In genomic region chr16:383326-384020, GRCh38 we compare ENCODE assay signal across 7 cellular contexts. TPM values are rescaled to one million over a fixed set of nuclear protein-coding genes. Genes with fewer than 3 reads are reported as not detected.
DNase-seq lines count a peak whose midpoint lies in the region; TF ChIP-seq lines count a peak whose summit lies in the region.
"Had no signal": no experiment of that assay in that cellular context is flagged by ENCODE, and none has a peak within 500 bp of the region (broad histone marks: within the 10 kb centered on the region; RNA-seq: fewer than 3 reads in every experiment).

No MANE protein-coding gene starts in this region.

- TF ChIP-seq POLR2A in GM10847 (IDR thresholded peaks at IDR 0.05; ENCODE audit: extremely low read depth, insufficient read length) = peak; percentile 23

- H3K36me3 ChIP-seq in hepatocyte (replicated peaks; ENCODE audit: insufficient read depth, low read depth) (no peaks in the 10 kb centered on the region), thymus (ENCODE audit: control insufficient read depth, insufficient read depth) (no peaks in the 10 kb centered on the region), SJCRH30 (no peaks in the 10 kb centered on the region)

- H3K4me2 ChIP-seq in hepatocyte = peak overlapping the region; percentile 98

- H4K20me1 ChIP-seq in hepatocyte (ENCODE audit: insufficient read depth, poor library complexity, severe bottlenecking) = peaks cover 8% of the 10 kb centered on the region

- H3K4me3 ChIP-seq in hepatocyte (peak overlapping the region; percentile 98), thymus (ENCODE audit: low read length) (peak overlapping the region; percentile 93), SJCRH30 (no peak overlapping the region)

- H3K27me3 ChIP-seq in hepatocyte = no peaks in the 10 kb centered on the region
- no peaks in the 10 kb centered on the region for H3K27me3 ChIP-seq in thymus (ENCODE audit: control insufficient read depth, insufficient read depth)
- H3K27me3 ChIP-seq in SJCRH30 = no peaks in the 10 kb centered on the region

- H3K9me2 ChIP-seq in hepatocyte (replicated peaks; ENCODE audit: insufficient read depth) = no peaks in the 10 kb centered on the region

- H3K79me2 ChIP-seq in hepatocyte = peaks cover 30% of the 10 kb centered on the region

- peak; percentile 59 for DNase-seq in T-helper 22 cell (ENCODE audit: low read depth)
- peak; percentile 82 for DNase-seq in hepatocyte (ENCODE audit: low spot score)
- DNase-seq in middle frontal gyrus (ENCODE audit: extremely low spot score, low spot score) = no peak
- no peak for DNase-seq in SJCRH30

- no peak for TF ChIP-seq CTCF in hepatocyte (IDR thresholded peaks at IDR 0.05; ENCODE audit: poor library complexity)

- WGBS in hepatocyte (ENCODE audit: low lambda C conversion rate, missing lambda C conversion rate) = 17% methylated on average over 31 of the region's 33 CpGs
- 22% methylated on average over 33 of the region's 33 CpGs for WGBS in thymus

- H2AFZ ChIP-seq in hepatocyte = no peak overlapping the region

- H3K27ac ChIP-seq in hepatocyte (peak overlapping the region; percentile 91), thymus (ENCODE audit: low read depth) (peak overlapping the region; percentile 73), SJCRH30 (no peak overlapping the region)
- H3K27ac ChIP-seq: KMS-11 had no signal

- no peaks in the 10 kb centered on the region for H3K9me3 ChIP-seq in hepatocyte (ENCODE audit: low read depth)
- H3K9me3 ChIP-seq in thymus (ENCODE audit: control insufficient read depth) = no peaks in the 10 kb centered on the region
- no peaks in the 10 kb centered on the region for H3K9me3 ChIP-seq in SJCRH30 (replicated peaks)

- peaks cover 40% of the 10 kb centered on the region for H3K4me1 ChIP-seq in hepatocyte (ENCODE audit: insufficient read depth)
- peaks cover 17% of the 10 kb centered on the region for H3K4me1 ChIP-seq in thymus (ENCODE audit: control insufficient read depth, insufficient read depth, low read length)
- H3K4me1 ChIP-seq in SJCRH30 = peaks cover 5% of the 10 kb centered on the region

RNA-seq across cellular contexts. Expression of gene PGAP6, which starts 1.7 kb away (rescaled TPM):
- 130 and 133 TPM in 2 replicates for total RNA-seq in hepatocyte
- 205 and 229 TPM in 2 replicates for polyA plus RNA-seq in hepatocyte
- polyA plus RNA-seq in thymus = 47.4 TPM
- 25.6 and 27.5 TPM in 2 replicates for total RNA-seq in SJCRH30 (2014; rRNA removed; shearing (Covaris generic))

RNA-seq across cellular contexts. Expression of gene MRPL28, which starts 13.1 kb away (rescaled TPM):
- 80.0 and 88.1 TPM in 2 replicates for total RNA-seq in hepatocyte
- polyA plus RNA-seq in hepatocyte (126 and 144 TPM in 2 replicates), thymus (79.4 TPM)
- 81.4 and 96.8 TPM in 2 replicates for total RNA-seq in SJCRH30 (2014; rRNA removed; shearing (Covaris generic))

RNA-seq across cellular contexts. Expression of gene NME4, which starts 13.5 kb away (rescaled TPM):
- 168 and 227 TPM in 2 replicates for total RNA-seq in hepatocyte
- polyA plus RNA-seq in hepatocyte = 543 and 611 TPM in 2 replicates
- 34.4 TPM for polyA plus RNA-seq in thymus
- 140 and 149 TPM in 2 replicates for total RNA-seq in SJCRH30 (2014; rRNA removed; shearing (Covaris generic))

RNA-seq across cellular contexts. Expression of gene DECR2, which starts 18.2 kb away (rescaled TPM):
- total RNA-seq in hepatocyte = 29.4 and 54.5 TPM in 2 replicates
- polyA plus RNA-seq in hepatocyte (80.5 and 107 TPM in 2 replicates), thymus (14.2 TPM)
- 4.8 and 5.7 TPM in 2 replicates for total RNA-seq in SJCRH30 (2014; rRNA removed; shearing (Covaris generic))

RNA-seq across cellular contexts. Expression of gene AXIN1, which starts 30.9 kb away (rescaled TPM):
- total RNA-seq in hepatocyte = 22.5 and 27.2 TPM in 2 replicates
- polyA plus RNA-seq in hepatocyte (16.1 and 22.5 TPM in 2 replicates), thymus (24.1 TPM)
- 20.9 and 21.1 TPM in 2 replicates for total RNA-seq in SJCRH30 (2014; rRNA removed; shearing (Covaris generic))

Comparison
In these comparisons a context has a peak if more than half of its experiments do, and no peak if none do; other contexts are left out.
1. DNase-seq: peak in T-helper 22 cell (single experiment) and hepatocyte (single experiment); none in middle frontal gyrus (single experiment) and SJCRH30 (0 of 2).